In genomic region chr4:180058731-180059215, GRCh38 we compare ENCODE assay signal across 8 cellular contexts.
A peak's percentile ranks its signal among the peaks of the same experiment; 100 is the strongest.
DNase-seq lines count a peak whose midpoint lies in the region; ATAC-seq and TF ChIP-seq lines count a peak whose summit lies in the region.

No MANE protein-coding gene starts in this region.

- H3K4me3 ChIP-seq in fibroblast of pulmonary artery (replicated peaks; ENCODE audit: low read depth, low read length) (peak overlapping the region; percentile 52), neuron (ENCODE audit: low read length) (peak overlapping the region; percentile 72)

- no peaks in the 10 kb centered on the region for H3K36me3 ChIP-seq in neuron (ENCODE audit: insufficient read depth, low read length)

- peaks cover 20% of the 10 kb centered on the region for H3K4me1 ChIP-seq in neuron (ENCODE audit: insufficient read depth, low read length)

- H3K9me3 ChIP-seq in neuron (ENCODE audit: low read length): no peaks in the 10 kb centered on the region

- DNase-seq in Right ventricle myocardium superior (peak; percentile 42), Right ventricle myocardium inferior (ENCODE audit: missing footprints) (no peak), SKM-1 (lab: John Stamatoyannopoulos, UW; ENCODE audit: unreplicated experiment) (peak; percentile 22), fibroblast of pulmonary artery (ENCODE audit: low read depth) (peak; percentile 28), OCI-M1 (lab: John Stamatoyannopoulos, UW) (no peak)

- peaks cover 40% of the 10 kb centered on the region for H3K27me3 ChIP-seq in neuron (ENCODE audit: insufficient read depth, low read length)

- ATAC-seq in Right ventricle myocardium superior (ENCODE audit: poor library complexity) (peak; percentile 62), Right ventricle myocardium inferior (no peak), HG03565 (IDR thresholded peaks at IDR 0.05; ENCODE audit: unreplicated experiment) (peak; percentile 15), HG03378 (IDR thresholded peaks at IDR 0.05; ENCODE audit: unreplicated experiment) (no peak)

- TF ChIP-seq CTCF in fibroblast of pulmonary artery (IDR thresholded peaks at IDR 0.05; ENCODE audit: low read length, missing control alignments): no peak

- intact Hi-C loops in Right ventricle myocardium superior (cut with DNase I) (no loop called here), Right ventricle myocardium inferior (cut with DNase I) (no loop called here)

- H2AFZ ChIP-seq in neuron (ENCODE audit: low read depth, low read length): peak overlapping the region; percentile 99

Comparison
In these comparisons a context has a peak if more than half of its experiments do, and no peak if none do; other contexts are left out.
1. ATAC-seq: peak in Right ventricle myocardium superior (single experiment) and HG03565 (single experiment); none in Right ventricle myocardium inferior (single experiment) and HG03378 (single experiment).
2. DNase-seq: peak in Right ventricle myocardium superior (single experiment), SKM-1 (single experiment) and fibroblast of pulmonary artery (single experiment); none in Right ventricle myocardium inferior (single experiment) and OCI-M1 (single experiment).